20 cellular contexts compared by ENCODE assay signal in the genomic region with DNA sequence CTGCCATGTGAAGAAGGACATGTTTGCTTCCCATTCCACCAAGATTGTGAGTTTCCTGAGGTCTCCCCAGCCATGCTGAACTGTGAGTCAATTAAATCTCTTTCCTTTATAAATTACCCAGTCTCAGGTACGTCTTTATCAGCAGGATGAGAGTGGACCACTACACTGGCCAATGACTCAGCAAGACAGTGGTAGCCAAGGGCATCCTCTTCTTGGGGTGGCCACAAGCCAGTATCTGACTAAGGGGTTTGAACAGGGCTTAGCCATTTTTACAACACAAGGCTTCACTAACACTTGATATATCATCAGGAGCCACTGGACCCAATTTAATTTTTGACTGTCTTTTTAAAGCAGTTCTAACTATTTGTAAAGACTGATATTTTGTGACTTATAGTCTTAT. TPM values are rescaled to one million over a fixed set of nuclear protein-coding genes. Genes with fewer than 3 reads are reported as not detected.
DNase-seq lines count a peak whose midpoint lies in the region; ATAC-seq and TF ChIP-seq lines count a peak whose summit lies in the region.
"Had no signal": no experiment of that assay in that cellular context is flagged by ENCODE, and none has a peak within 500 bp of the region (broad histone marks: within the 10 kb centered on the region; RNA-seq: fewer than 3 reads in every experiment).

No MANE protein-coding gene starts in this region.

- H3K4me3 ChIP-seq in body of pancreas = no peak overlapping the region
- H3K4me3 ChIP-seq: HAP-1 had no signal

- no peak for TF ChIP-seq CTCF in GM13976 (IDR thresholded peaks at IDR 0.05; ENCODE audit: borderline replicate concordance, control extremely low read depth, extremely low read depth, insufficient read depth, missing control alignments)
- TF ChIP-seq CTCF in body of pancreas (IDR thresholded peaks at IDR 0.05) = no peak

- H3K36me3 ChIP-seq in body of pancreas (replicated peaks in 1 of 2; ENCODE audit: insufficient read depth in 1 of 2, low read depth in 2 of 2) = no peaks in the 10 kb centered on the region
- H3K36me3 ChIP-seq: HAP-1 had no signal

- no peak for ATAC-seq in body of pancreas

- H3K9me3 ChIP-seq in body of pancreas = no peaks in the 10 kb centered on the region
- H3K9me3 ChIP-seq: HAP-1 had no signal

- in situ Hi-C loops in GM13976 (cut with MboI; ENCODE audit: low sequenced_read_pairs, unreplicated experiment) = no loop called here

- no peaks in the 10 kb centered on the region for H3K27me3 ChIP-seq in body of pancreas

- DNase-seq in ELR (ENCODE audit: low read depth) (peak; percentile 11), M059J (ENCODE audit: low read depth) (peak; percentile 62), RPMI7951 (ENCODE audit: low read depth) (peak; percentile 57), kidney tubule cell (ENCODE audit: low spot score) (peak; percentile 65), GM13976 (ENCODE audit: low spot score) (no peak), body of pancreas (no peak), mesenteric fat pad (ENCODE audit: low spot score) (no peak), cardiac septum (ENCODE audit: low spot score) (no peak)
- DNase-seq: C1 segment of cervical spinal cord; CD4-positive, alpha-beta T cell; DMS153; DMS79 treated with DMSO at 0.1 percent for 48 hours; EL; GDM1; IMR-90; KG1 had no signal

- intact Hi-C loops in body of pancreas (cut with DNase I) = no loop called here
- intact Hi-C loops in cardiac septum (cut with DNase I) = no loop called here

- TF ChIP-seq POLR2A in body of pancreas (IDR thresholded peaks at IDR 0.05) = no peak

- WGBS in body of pancreas, 2 donors = 33 to 42% methylated on average over 1 of the region's 1 CpG

- H3K4me1 ChIP-seq in body of pancreas = peaks cover 10% of the 10 kb centered on the region
- H3K4me1 ChIP-seq: HAP-1 had no signal

- H3K27ac ChIP-seq in body of pancreas = no peak overlapping the region
- H3K27ac ChIP-seq: HL-60 had no signal

RNA-seq across cellular contexts. Expression of gene KRT24, which starts 21.1 kb away (rescaled TPM):
- total RNA-seq in M059J (2014; rRNA removed; shearing (Covaris generic)) = not detected in 2 replicates
- total RNA-seq in RPMI7951 (2014; rRNA removed; shearing (Covaris generic)) = not detected in 2 replicates
- not detected for total RNA-seq in body of pancreas
- total RNA-seq in mesenteric fat pad = not detected
- not detected for total RNA-seq in cardiac septum
- total RNA-seq: B cell; CD4-positive, alpha-beta T cell; H1; IMR-90 had no signal

RNA-seq across cellular contexts. Expression of gene KRT25, which starts 30.5 kb away (rescaled TPM):
- total RNA-seq in M059J (2014; rRNA removed; shearing (Covaris generic)) = not detected in 2 replicates
- total RNA-seq in RPMI7951 (2014; rRNA removed; shearing (Covaris generic)) = not detected in 2 replicates
- not detected for total RNA-seq in body of pancreas
- not detected for total RNA-seq in mesenteric fat pad
- total RNA-seq in cardiac septum = not detected
- total RNA-seq: B cell; CD4-positive, alpha-beta T cell; H1; IMR-90 had no signal

RNA-seq across cellular contexts. Expression of gene KRT26, which starts 47.3 kb away (rescaled TPM):
- total RNA-seq in M059J (2014; rRNA removed; shearing (Covaris generic)) = not detected in 2 replicates
- total RNA-seq in RPMI7951 (2014; rRNA removed; shearing (Covaris generic)) = not detected in 2 replicates
- total RNA-seq in body of pancreas (not detected), mesenteric fat pad (not detected), cardiac septum (not detected)
- total RNA-seq: B cell; CD4-positive, alpha-beta T cell; H1; IMR-90 had no signal

RNA-seq across cellular contexts. Expression of gene KRT27, which starts 57.7 kb away (rescaled TPM):
- total RNA-seq in M059J (2014; rRNA removed; shearing (Covaris generic)) = not detected in 2 replicates
- total RNA-seq in RPMI7951 (2014; rRNA removed; shearing (Covaris generic)) = not detected in 2 replicates
- not detected for total RNA-seq in body of pancreas
- total RNA-seq in mesenteric fat pad = not detected
- total RNA-seq in cardiac septum = not detected
- total RNA-seq: B cell; CD4-positive, alpha-beta T cell; H1; IMR-90 had no signal

RNA-seq across cellular contexts. Expression of gene KRT222, which starts 59.7 kb away (rescaled TPM):
- total RNA-seq in M059J (2014; rRNA removed; shearing (Covaris generic)) = 0.07 TPM in 1 of 2 replicates, not detected in the other
- total RNA-seq in RPMI7951 (2014; rRNA removed; shearing (Covaris generic)) = not detected in 2 replicates
- total RNA-seq in body of pancreas (1 to 10 TPM in 1 of 2 donors, under 1 TPM in 1; 0.66 to 1.6 TPM), mesenteric fat pad (0.26 TPM), cardiac septum (not detected)
- total RNA-seq: B cell; CD4-positive, alpha-beta T cell; IMR-90 had no signal

Comparison
In these comparisons a context has a peak if more than half of its experiments do, and no peak if none do; other contexts are left out.
1. DNase-seq: peak in ELR (single experiment), M059J (single experiment), RPMI7951 (single experiment) and kidney tubule cell (single experiment); none in GM13976 (single experiment), body of pancreas (0 of 4), mesenteric fat pad (single experiment) and cardiac septum (single experiment).